ENCODE assay signal across 37 cellular contexts in genomic region chr2:220221904-220222495, GRCh38.
"Had no signal": no experiment of that assay in that cellular context is flagged by ENCODE, and none has a peak within 500 bp of the region (broad histone marks: within the 10 kb centered on the region; RNA-seq: fewer than 3 reads in every experiment).

No MANE protein-coding gene starts in this region.

- H3K36me3 ChIP-seq: adrenal gland, ascending aorta, breast epithelium, cardiac muscle cell, esophagus muscularis mucosa, gastrocnemius medialis had no signal

- H3K27ac ChIP-seq: adrenal gland, ascending aorta, breast epithelium, cardiac muscle cell, esophagus muscularis mucosa, foreskin keratinocyte, gastrocnemius medialis had no signal

- H3K9me3 ChIP-seq: adrenal gland, ascending aorta, breast epithelium, esophagus muscularis mucosa, gastrocnemius medialis had no signal

- H3K36me3 Mint-ChIP-seq: activated CD4-positive, alpha-beta memory T cell treated with anti-CD3 and anti-CD28 coated beads for 36 hours; activated CD8-positive, alpha-beta memory T cell treated with anti-CD3 and anti-CD28 coated beads, Interleukin-2, amount 10 ng/mL, durations not matched to agents 7 days and 5 days; activated naive CD4-positive, alpha-beta T cell treated with anti-CD3 and anti-CD28 coated beads, Interleukin-2, amount 50 U/mL, for 24 hours; activated naive CD8-positive, alpha-beta T cell treated with anti-CD3 and anti-CD28 coated beads for 36 hours; brain had no signal

- H3K27me3 Mint-ChIP-seq: activated CD4-positive, alpha-beta memory T cell treated with anti-CD3 and anti-CD28 coated beads for 36 hours; activated CD4-positive, alpha-beta T cell treated with anti-CD3 and anti-CD28 coated beads for 36 hours; activated CD4-positive, alpha-beta T cell treated with anti-CD3 and anti-CD28 coated beads, Interleukin-2, amount 10 ng/mL, durations not matched to agents 24 days and 14 days; activated CD8-positive, alpha-beta memory T cell treated with anti-CD3 and anti-CD28 coated beads, Interleukin-2, amount 10 ng/mL, durations not matched to agents 7 days and 5 days; activated naive CD8-positive, alpha-beta T cell treated with anti-CD3 and anti-CD28 coated beads for 36 hours; activated naive CD8-positive, alpha-beta T cell treated with anti-CD3 and anti-CD28 coated beads, Interleukin-2, amount 50 U/mL, for 24 hours; brain; central memory CD8-positive, alpha-beta T cell; effector memory CD8-positive, alpha-beta T cell; T-helper 17 cell had no signal

- H3K27ac Mint-ChIP-seq: activated CD4-positive, alpha-beta memory T cell treated with anti-CD3 and anti-CD28 coated beads for 36 hours; activated CD4-positive, alpha-beta T cell treated with anti-CD3 and anti-CD28 coated beads for 36 hours; activated CD4-positive, alpha-beta T cell treated with anti-CD3 and anti-CD28 coated beads, Interleukin-2, amount 10 ng/mL, durations not matched to agents 24 days and 14 days; activated CD8-positive, alpha-beta memory T cell treated with anti-CD3 and anti-CD28 coated beads, Interleukin-2, amount 10 ng/mL, durations not matched to agents 7 days and 5 days; activated CD8-positive, alpha-beta T cell treated with anti-CD3 and anti-CD28 coated beads, Interleukin-2, amount 10 ng/mL, durations not matched to agents 7 days and 5 days; activated naive CD4-positive, alpha-beta T cell treated with anti-CD3 and anti-CD28 coated beads for 36 hours; activated naive CD4-positive, alpha-beta T cell treated with anti-CD3 and anti-CD28 coated beads, Interleukin-2, amount 50 U/mL, for 24 hours; activated naive CD8-positive, alpha-beta T cell treated with anti-CD3 and anti-CD28 coated beads for 36 hours; activated naive CD8-positive, alpha-beta T cell treated with anti-CD3 and anti-CD28 coated beads, Interleukin-2, amount 50 U/mL, for 24 hours; activated T-helper 1 cell treated with anti-CD3 and anti-CD28 coated beads, Interleukin-12 subunit alpha, Interleukin-12 subunit beta, Interleukin-2, Interleukin-4 antibody, amounts not matched to agents 30 ng/mL and 10 ng/mL and 1 ng/mL, durations not matched to agents 14 hours and 24 hours and 36 hours; activated T-helper 2 cell treated with anti-CD3 and anti-CD28 coated beads, Interferon-gamma antibody, Interleukin-2, Interleukin-4, amounts not matched to agents 10 μg/mL and 5 μg/mL and 100 μg/mL, durations not matched to agents 14 hours and 24 hours and 36 hours; brain; effector memory CD8-positive, alpha-beta T cell; T-helper 17 cell; T-helper 2 cell treated with Interferon-gamma antibody and Interleukin-4, amounts not matched to agents 5 μg/mL and 100 μg/mL, for 36 hours had no signal

- DNase-seq: activated CD4-positive, alpha-beta memory T cell treated with anti-CD3 and anti-CD28 coated beads for 36 hours; activated CD4-positive, alpha-beta T cell treated with anti-CD3 and anti-CD28 coated beads for 36 hours; activated CD4-positive, alpha-beta T cell treated with anti-CD3 and anti-CD28 coated beads, Interleukin-2, amount 10 ng/mL, durations not matched to agents 24 days and 14 days; activated CD4-positive, CD25-positive, alpha-beta regulatory T cell; activated CD4-positive, CD25-positive, alpha-beta regulatory T cell treated with anti-CD3 and anti-CD28 coated beads, Interleukin-2, amount 50 U/mL, for 72 hours; activated CD8-positive, alpha-beta memory T cell treated with anti-CD3 and anti-CD28 coated beads, Interleukin-2, amount 10 ng/mL, durations not matched to agents 7 days and 5 days; activated CD8-positive, alpha-beta memory T cell treated with anti-CD3 and anti-CD28 coated beads, Interleukin-2, amount 50 U/mL, for 4 hours; activated CD8-positive, alpha-beta T cell treated with anti-CD3 and anti-CD28 coated beads, Interleukin-2, amount 10 ng/mL, durations not matched to agents 7 days and 5 days; activated effector memory CD4-positive, alpha-beta T cell treated with anti-CD3 and anti-CD28 coated beads, Interleukin-2, amount 50 U/mL, for 16 hours; activated naive CD4-positive, alpha-beta T cell treated with anti-CD3 and anti-CD28 coated beads for 36 hours; activated naive CD8-positive, alpha-beta T cell treated with anti-CD3 and anti-CD28 coated beads for 36 hours; activated naive CD8-positive, alpha-beta T cell treated with anti-CD3 and anti-CD28 coated beads, Interleukin-2, amount 50 U/mL, for 24 hours; activated T-cell treated with anti-CD3 and anti-CD28 coated beads, Interleukin-2, amount 50 U/mL, for 1 hour; activated T-cell treated with anti-CD3 and anti-CD28 coated beads, Interleukin-2, amount 50 U/mL, for 48 hours; adrenal gland; amygdala; cortex of kidney; dermis blood vessel endothelial cell; effector CD4-positive, alpha-beta T cell; effector memory CD8-positive, alpha-beta T cell; erythroblast; foreskin keratinocyte; gastrocnemius medialis; glutamatergic neuron; T-helper 1 cell; T-helper 17 cell; T1000 had no signal

- H3K4me1 ChIP-seq: adrenal gland, ascending aorta, breast epithelium, esophagus muscularis mucosa, gastrocnemius medialis had no signal

- H3K27me3 ChIP-seq: adrenal gland, ascending aorta, breast epithelium, cardiac muscle cell, foreskin keratinocyte, gastrocnemius medialis had no signal

- H3K9me3 Mint-ChIP-seq: activated CD4-positive, alpha-beta memory T cell treated with anti-CD3 and anti-CD28 coated beads for 36 hours; activated CD4-positive, alpha-beta T cell treated with anti-CD3 and anti-CD28 coated beads, Interleukin-2, amount 10 ng/mL, durations not matched to agents 24 days and 14 days; activated naive CD4-positive, alpha-beta T cell treated with anti-CD3 and anti-CD28 coated beads for 36 hours; activated naive CD4-positive, alpha-beta T cell treated with anti-CD3 and anti-CD28 coated beads, Interleukin-2, amount 50 U/mL, for 24 hours; activated naive CD8-positive, alpha-beta T cell treated with anti-CD3 and anti-CD28 coated beads for 36 hours; activated naive CD8-positive, alpha-beta T cell treated with anti-CD3 and anti-CD28 coated beads, Interleukin-2, amount 50 U/mL, for 24 hours; activated T-helper 1 cell treated with anti-CD3 and anti-CD28 coated beads, Interleukin-12 subunit alpha, Interleukin-12 subunit beta, Interleukin-2, Interleukin-4 antibody, amounts not matched to agents 30 ng/mL and 10 ng/mL and 1 ng/mL, durations not matched to agents 14 hours and 24 hours and 36 hours; activated T-helper 2 cell treated with anti-CD3 and anti-CD28 coated beads, Interferon-gamma antibody, Interleukin-2, Interleukin-4, amounts not matched to agents 10 μg/mL and 5 μg/mL and 100 μg/mL, durations not matched to agents 14 hours and 24 hours and 36 hours; T-helper 2 cell treated with Interferon-gamma antibody and Interleukin-4, amounts not matched to agents 5 μg/mL and 100 μg/mL, for 36 hours had no signal

- H3K4me3 ChIP-seq: adrenal gland, ascending aorta, breast epithelium, cardiac muscle cell, esophagus muscularis mucosa, gastrocnemius medialis had no signal

- H3K4me1 Mint-ChIP-seq: activated CD4-positive, alpha-beta T cell treated with anti-CD3 and anti-CD28 coated beads for 36 hours; activated CD4-positive, alpha-beta T cell treated with anti-CD3 and anti-CD28 coated beads, Interleukin-2, amount 10 ng/mL, durations not matched to agents 24 days and 14 days; activated CD8-positive, alpha-beta memory T cell treated with anti-CD3 and anti-CD28 coated beads, Interleukin-2, amount 10 ng/mL, durations not matched to agents 7 days and 5 days; activated naive CD4-positive, alpha-beta T cell treated with anti-CD3 and anti-CD28 coated beads, Interleukin-2, amount 50 U/mL, for 24 hours; activated naive CD8-positive, alpha-beta T cell treated with anti-CD3 and anti-CD28 coated beads for 36 hours; activated naive CD8-positive, alpha-beta T cell treated with anti-CD3 and anti-CD28 coated beads, Interleukin-2, amount 50 U/mL, for 24 hours; central memory CD8-positive, alpha-beta T cell; T-helper 17 cell had no signal

- ATAC-seq: activated CD4-positive, alpha-beta T cell treated with anti-CD3 and anti-CD28 coated beads for 36 hours; activated CD8-positive, alpha-beta memory T cell treated with anti-CD3 and anti-CD28 coated beads, Interleukin-2, amount 10 ng/mL, durations not matched to agents 7 days and 5 days; activated CD8-positive, alpha-beta T cell treated with anti-CD3 and anti-CD28 coated beads, Interleukin-2, amount 10 ng/mL, durations not matched to agents 7 days and 5 days; activated naive CD8-positive, alpha-beta T cell treated with anti-CD3 and anti-CD28 coated beads, Interleukin-2, amount 50 U/mL, for 24 hours; effector memory CD8-positive, alpha-beta T cell; foreskin keratinocyte; gastrocnemius medialis; T-helper 17 cell had no signal

- H3K4me3 Mint-ChIP-seq: activated CD4-positive, alpha-beta memory T cell treated with anti-CD3 and anti-CD28 coated beads for 36 hours; activated CD4-positive, alpha-beta T cell treated with anti-CD3 and anti-CD28 coated beads for 36 hours; activated CD4-positive, alpha-beta T cell treated with anti-CD3 and anti-CD28 coated beads, Interleukin-2, amount 10 ng/mL, durations not matched to agents 24 days and 14 days; activated CD8-positive, alpha-beta memory T cell treated with anti-CD3 and anti-CD28 coated beads, Interleukin-2, amount 10 ng/mL, durations not matched to agents 7 days and 5 days; activated CD8-positive, alpha-beta T cell treated with anti-CD3 and anti-CD28 coated beads, Interleukin-2, amount 10 ng/mL, durations not matched to agents 7 days and 5 days; activated naive CD4-positive, alpha-beta T cell treated with anti-CD3 and anti-CD28 coated beads for 36 hours; activated naive CD4-positive, alpha-beta T cell treated with anti-CD3 and anti-CD28 coated beads, Interleukin-2, amount 50 U/mL, for 24 hours; activated naive CD8-positive, alpha-beta T cell treated with anti-CD3 and anti-CD28 coated beads for 36 hours; activated naive CD8-positive, alpha-beta T cell treated with anti-CD3 and anti-CD28 coated beads, Interleukin-2, amount 50 U/mL, for 24 hours; activated T-helper 1 cell treated with anti-CD3 and anti-CD28 coated beads, Interleukin-12 subunit alpha, Interleukin-12 subunit beta, Interleukin-2, Interleukin-4 antibody, amounts not matched to agents 30 ng/mL and 10 ng/mL and 1 ng/mL, durations not matched to agents 14 hours and 24 hours and 36 hours; brain; central memory CD8-positive, alpha-beta T cell; effector memory CD8-positive, alpha-beta T cell; T-helper 17 cell; T-helper 2 cell treated with Interferon-gamma antibody and Interleukin-4, amounts not matched to agents 5 μg/mL and 100 μg/mL, for 36 hours had no signal
